8 cellular contexts compared by ENCODE assay signal in genomic region chr14:50823051-50823762, GRCh38. TPM values are rescaled to one million over a fixed set of nuclear protein-coding genes. Genes with fewer than 3 reads are reported as not detected.
DNase-seq lines count a peak whose midpoint lies in the region; ATAC-seq and TF ChIP-seq lines count a peak whose summit lies in the region.

No MANE protein-coding gene starts in this region.

- peak overlapping the region; percentile 73 for H3K4me3 Mint-ChIP-seq in activated CD8-positive, alpha-beta T cell treated with anti-CD3 and anti-CD28 coated beads, Interleukin-2, amount 10 ng/mL, durations not matched to agents 7 days and 5 days

- H3K36me3 Mint-ChIP-seq in activated CD8-positive, alpha-beta T cell treated with anti-CD3 and anti-CD28 coated beads, Interleukin-2, amount 10 ng/mL, durations not matched to agents 7 days and 5 days (ENCODE audit: low read depth), result peaks cover 58% of the 10 kb centered on the region

- TF ChIP-seq CTCF in mucosa of descending colon (IDR thresholded peaks at IDR 0.05), result no peak

- DNase-seq in activated CD8-positive, alpha-beta T cell treated with anti-CD3 and anti-CD28 coated beads, Interleukin-2, amount 10 ng/mL, durations not matched to agents 7 days and 5 days, result no peak
- DNase-seq in mucosa of descending colon (no peak), NCI-H1105 treated with DMSO at 0.1 percent for 48 hours (lab: John Stamatoyannopoulos, UW) (no peak), hippocampal formation (lab: John Stamatoyannopoulos, UW) (no peak), GDM1 (lab: John Stamatoyannopoulos, UW) (no peak), cerebellar nuclear complex (lab: John Stamatoyannopoulos, UW) (no peak)

- intact Hi-C loops in mucosa of descending colon (cut with DNase I, micrococcal nuclease), result no loop called here

- H3K36me3 ChIP-seq in mucosa of descending colon (ENCODE audit: low read depth), result no peaks in the 10 kb centered on the region

- H3K4me1 Mint-ChIP-seq in activated CD8-positive, alpha-beta T cell treated with anti-CD3 and anti-CD28 coated beads, Interleukin-2, amount 10 ng/mL, durations not matched to agents 7 days and 5 days (ENCODE audit: low read depth), result peaks cover 89% of the 10 kb centered on the region

- H3K9me3 Mint-ChIP-seq in activated CD8-positive, alpha-beta T cell treated with anti-CD3 and anti-CD28 coated beads, Interleukin-2, amount 10 ng/mL, durations not matched to agents 7 days and 5 days (ENCODE audit: insufficient read depth), result no peaks in the 10 kb centered on the region

- peak overlapping the region; percentile 94 for H3K27ac Mint-ChIP-seq in activated CD8-positive, alpha-beta T cell treated with anti-CD3 and anti-CD28 coated beads, Interleukin-2, amount 10 ng/mL, durations not matched to agents 7 days and 5 days

- ATAC-seq in GM18870 (IDR thresholded peaks at IDR 0.05; ENCODE audit: unreplicated experiment) (peak; percentile 17), HG02852 (IDR thresholded peaks at IDR 0.05; ENCODE audit: unreplicated experiment) (peak; percentile 12), mucosa of descending colon (peak; percentile 12)
- peak; percentile 21 for ATAC-seq in activated CD8-positive, alpha-beta T cell treated with anti-CD3 and anti-CD28 coated beads, Interleukin-2, amount 10 ng/mL, durations not matched to agents 7 days and 5 days

- no peaks in the 10 kb centered on the region for H3K9me3 ChIP-seq in mucosa of descending colon

- H3K4me3 ChIP-seq in mucosa of descending colon, result no peak overlapping the region

- POLR2A ChIA-PET in activated CD8-positive, alpha-beta T cell treated with anti-CD3 and anti-CD28 coated beads, Interleukin-2, amount 10 ng/mL, durations not matched to agents 7 days and 5 days (lab: Charles Lee), result interaction anchor here (1.6 to 3.5 kb wide), 3 partner anchors 8 to 37 kb away, joined by 8 to 29 read pairs (median 14); partner anchors contain the start of gene NIN

- no peaks in the 10 kb centered on the region for H3K27me3 Mint-ChIP-seq in activated CD8-positive, alpha-beta T cell treated with anti-CD3 and anti-CD28 coated beads, Interleukin-2, amount 10 ng/mL, durations not matched to agents 7 days and 5 days (ENCODE audit: low read depth)

- H3K4me1 ChIP-seq in mucosa of descending colon (ENCODE audit: low read depth), result peaks cover 6% of the 10 kb centered on the region

- CTCF ChIA-PET in activated CD8-positive, alpha-beta T cell treated with anti-CD3 and anti-CD28 coated beads, Interleukin-2, amount 10 ng/mL, durations not matched to agents 7 days and 5 days (lab: Charles Lee), result interaction anchor here (0.6 to 16.3 kb wide), 14 partner anchors 9 to 970 kb away, joined by 3 to 204 read pairs (median 3); partner anchors contain the start of gene NEMF

RNA-seq across cellular contexts. Expression of gene NIN, which starts 7.8 kb away (rescaled TPM):
- total RNA-seq in activated CD8-positive, alpha-beta T cell treated with anti-CD3 and anti-CD28 coated beads, Interleukin-2, amount 10 ng/mL, durations not matched to agents 7 days and 5 days, result 100 to 1,000 TPM; 104 TPM
- total RNA-seq in mucosa of descending colon, result 10 to 100 TPM; 20.5 to 36.3 (median 27.9) TPM

RNA-seq across cellular contexts. Expression of gene ABHD12B, which starts 48.6 kb away (rescaled TPM):
- total RNA-seq in activated CD8-positive, alpha-beta T cell treated with anti-CD3 and anti-CD28 coated beads, Interleukin-2, amount 10 ng/mL, durations not matched to agents 7 days and 5 days, result not detected
- total RNA-seq in mucosa of descending colon, result 10 to 100 TPM in 2 of 3 donors, 1 to 10 TPM in 1; 3.1 to 16.2 (median 14.2) TPM

Comparison
In these comparisons a context has a peak if more than half of its experiments do, and no peak if none do; other contexts are left out.
1. RNA of gene ABHD12B, which starts 48.6 kb away (total RNA-seq): 3.1 to 16.2 TPM in mucosa of descending colon; not detected in activated CD8-positive, alpha-beta T cell treated with anti-CD3 and anti-CD28 coated beads, Interleukin-2, amount 10 ng/mL, durations not matched to agents 7 days and 5 days; every median in the first group is over 4 times any median in the second.
2. Peak in every context shown above with its lines, with median percentiles within 50 percentile points of each other: ATAC-seq.